In the genomic region with DNA sequence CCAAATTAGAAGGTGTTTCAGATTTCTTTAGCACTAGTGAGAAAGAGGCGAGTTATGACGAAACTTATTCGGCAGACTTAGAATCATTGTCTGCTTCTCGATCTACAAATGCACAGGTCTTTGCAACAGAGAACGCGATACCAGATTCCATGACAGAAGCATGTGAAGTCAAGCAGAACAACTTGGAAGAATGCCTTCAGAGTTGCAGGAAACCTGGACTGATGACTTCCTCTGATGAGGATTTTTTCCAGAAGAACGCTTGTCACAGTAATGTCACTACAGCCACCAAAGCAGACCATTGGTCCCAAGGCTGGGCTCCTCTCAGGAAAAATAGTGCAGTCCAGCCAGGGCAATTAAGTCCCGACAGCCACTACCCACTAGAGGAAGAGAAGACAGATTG, we compare ENCODE assay signal across 22 cellular contexts. TPM values are rescaled to one million over a fixed set of nuclear protein-coding genes. Genes with fewer than 3 reads are reported as not detected.
DNase-seq lines count a peak whose midpoint lies in the region; FAIRE-seq and TF ChIP-seq lines count a peak whose summit lies in the region.
"Had no signal": no experiment of that assay in that cellular context is flagged by ENCODE, and none has a peak within 500 bp of the region (broad histone marks: within the 10 kb centered on the region; RNA-seq: fewer than 3 reads in every experiment).

No MANE protein-coding gene starts in this region.

- H3K79me2 ChIP-seq in endothelial cell of umbilical vein (ENCODE audit: control insufficient read depth, insufficient read depth, low read length): no peaks in the 10 kb centered on the region

- peak; percentile 68 for DNase-seq in G401 (ENCODE audit: low spot score)
- DNase-seq in cerebellar cortex (ENCODE audit: low spot score): peak; percentile 64
- DNase-seq in endothelial cell of umbilical vein (ENCODE audit: low read depth, low spot score): no peak
- DNase-seq in NOMO-1 (lab: John Stamatoyannopoulos, UW; ENCODE audit: unreplicated experiment in 2 of 2): no peak
- DNase-seq in DMS79 (lab: John Stamatoyannopoulos, UW): no peak
- DNase-seq in HTR-8/SVneo (ENCODE audit: insufficient read length, low spot score): no peak
- DNase-seq: AML-193; Caco-2; Calu3; CD4-positive, alpha-beta T cell; CD8-positive, alpha-beta T cell; DND-41; EL; GF-D8 had no signal

- in situ Hi-C loops in G401 (cut with HindIII; ENCODE audit: low sequenced_read_pairs): no loop called here

- FAIRE-seq in endothelial cell of umbilical vein (lab: Jason Lieb, UNC) (peak; percentile 33), HTR-8/SVneo (lab: Jason Lieb, UNC) (no peak)
- FAIRE-seq: A549, D721Med, G401.6, GM12891, GM18507 had no signal

- no peaks in the 10 kb centered on the region for H3K9me1 ChIP-seq in endothelial cell of umbilical vein (replicated peaks; ENCODE audit: control insufficient read depth, extremely low read depth, insufficient read depth, low read length)

- no peak overlapping the region for H3K27ac ChIP-seq in endothelial cell of umbilical vein (ENCODE audit: insufficient read depth, low read depth, low read length)
- H3K27ac ChIP-seq: 22Rv1; A549; BLaER1 treated with 17β-estradiol and CSF1 and Interleukin-3, amounts not matched to agents 10 nM and 100 nM; C4-2B had no signal

- BruUV-seq in endothelial cell of umbilical vein (replicated peaks; lab: Mats Ljungman, UMichigan): no TSS peak

- POLR2A ChIA-PET in endothelial cell of umbilical vein (lab: Charles Lee): no interaction called here

- no peak overlapping the region for H3K9ac ChIP-seq in endothelial cell of umbilical vein (replicated peaks; ENCODE audit: extremely low read depth, insufficient read depth, low read length)
- H3K9ac ChIP-seq: BLaER1 treated with 17β-estradiol and CSF1 and Interleukin-3, amounts not matched to agents 10 nM and 100 nM had no signal

- H3K9me3 ChIP-seq in endothelial cell of umbilical vein (replicated peaks; ENCODE audit: control insufficient read depth, insufficient read depth, low read length): no peaks in the 10 kb centered on the region
- H3K9me3 ChIP-seq: A549; BLaER1 treated with 17β-estradiol and CSF1 and Interleukin-3, amounts not matched to agents 10 nM and 100 nM; Caco-2 had no signal

- H3K36me3 ChIP-seq in endothelial cell of umbilical vein (ENCODE audit: control insufficient read depth in 2 of 2, extremely low read depth in 1 of 2, insufficient read depth in 2 of 2, low read length in 2 of 2): peaks cover 0 to 17% of the 10 kb centered on the region in 2 experiments

- no peaks in the 10 kb centered on the region for H3K4me1 ChIP-seq in endothelial cell of umbilical vein (ENCODE audit: control insufficient read depth, extremely low read depth, insufficient read depth, low read length)
- H3K4me1 ChIP-seq: A549; BLaER1 treated with 17β-estradiol and CSF1 and Interleukin-3, amounts not matched to agents 10 nM and 100 nM; Caco-2 had no signal

- CTCF ChIA-PET in endothelial cell of umbilical vein (lab: Charles Lee): no interaction called here

- H3K4me2 ChIP-seq in endothelial cell of umbilical vein (ENCODE audit: insufficient read depth, low read length): no peak overlapping the region
- H3K4me2 ChIP-seq: A549; BLaER1 treated with 17β-estradiol and CSF1 and Interleukin-3, amounts not matched to agents 10 nM and 100 nM had no signal

- no peak for TF ChIP-seq POLR2A in endothelial cell of umbilical vein (IDR thresholded peaks at IDR 0.05; ENCODE audit: low read depth, low read length)

- H4K20me1 ChIP-seq in endothelial cell of umbilical vein (replicated peaks; ENCODE audit: control insufficient read depth, extremely low read depth, insufficient read depth, low read length): no peaks in the 10 kb centered on the region

- H2AFZ ChIP-seq in endothelial cell of umbilical vein (ENCODE audit: low read depth, low read length): no peak overlapping the region

- TF ChIP-seq CTCF in endothelial cell of umbilical vein (IDR thresholded peaks at IDR 0.05; ENCODE audit: extremely low read depth in 1 of 2, insufficient read depth in 1 of 2, low read depth in 1 of 2, low read length in 2 of 2): no peak

- dilution Hi-C loops in endothelial cell of umbilical vein (cut with MboI; ENCODE audit: extremely low pct_ligation_motif_present, low sequenced_read_pairs): no loop called here

- no peaks in the 10 kb centered on the region for H3K27me3 ChIP-seq in endothelial cell of umbilical vein (ENCODE audit: control insufficient read depth in 2 of 2, insufficient read depth in 2 of 2, low read length in 2 of 2)
- H3K27me3 ChIP-seq: BLaER1 treated with 17β-estradiol and CSF1 and Interleukin-3, amounts not matched to agents 10 nM and 100 nM had no signal

- intact Hi-C loops in endothelial cell of umbilical vein (cut with micrococcal nuclease): no loop called here

- no peak overlapping the region for H3K4me3 ChIP-seq in endothelial cell of umbilical vein (replicated peaks in 1 of 3; ENCODE audit: insufficient read depth in 1 of 3, low read depth in 1 of 3, low read length in 3 of 3)
- H3K4me3 ChIP-seq: A549; BLaER1 treated with 17β-estradiol and CSF1 and Interleukin-3, amounts not matched to agents 10 nM and 100 nM had no signal

TF ChIP-seq in endothelial cell of umbilical vein, 7 proteins besides CTCF, POLR2A, EP300 and RAD21:
- TF ChIP-seq GATA2 (IDR thresholded peaks at IDR 0.05; ENCODE audit: insufficient read depth, insufficient read length, low read depth, low read length) (no peak), MYC (IDR thresholded peaks at IDR 0.05; ENCODE audit: low read depth, low read length) (no peak), FOS (IDR thresholded peaks at IDR 0.05; ENCODE audit: borderline replicate concordance, insufficient read depth, low read length) (no peak), EZH2 (IDR thresholded peaks at IDR 0.05; ENCODE audit: borderline replicate concordance, low read depth, low read length, severe bottlenecking) (no peak)

RNA-seq across cellular contexts. Expression of a gene that starts 50.6 kb away (rescaled TPM):
- 12.6 and 17.7 TPM in 2 replicates for total RNA-seq in G401 (2014; rRNA removed; shearing (Covaris generic))
- total RNA-seq in endothelial cell of umbilical vein: 23.4 and 25.9 TPM in 2 replicates
- polyA plus RNA-seq in endothelial cell of umbilical vein: 6.5 and 7.2 TPM in 2 replicates
- polyA plus RNA-seq in endothelial cell of umbilical vein (2011; cell fraction: cytosol; rRNA removed): 6.2 and 6.3 TPM in 2 replicates
- polyA plus RNA-seq in endothelial cell of umbilical vein (2011; cell fraction: nucleus; rRNA removed): 23.9 and 26.1 TPM in 2 replicates
- polyA plus RNA-seq in endothelial cell of umbilical vein (2012): 7.7 and 8.9 TPM in 2 replicates
- polyA minus RNA-seq in endothelial cell of umbilical vein: 11.1 and 12.8 TPM in 2 replicates
- polyA minus RNA-seq in endothelial cell of umbilical vein (2011; cell fraction: cytosol; rRNA and poly(A)+ RNA removed): 7.1 TPM
- 8.8 and 9.4 TPM in 2 replicates for polyA minus RNA-seq in endothelial cell of umbilical vein (2011; cell fraction: nucleus; rRNA and poly(A)+ RNA removed)

Comparison
In these comparisons a context has a peak if more than half of its experiments do, and no peak if none do; other contexts are left out.
1. DNase-seq: peak in G401 (single experiment) and cerebellar cortex (single experiment); none in endothelial cell of umbilical vein (single experiment), NOMO-1 (0 of 2), DMS79 (single experiment) and HTR-8/SVneo (single experiment).